Comparison of ENCODE assay signal across 9 cellular contexts in the genomic region with DNA sequence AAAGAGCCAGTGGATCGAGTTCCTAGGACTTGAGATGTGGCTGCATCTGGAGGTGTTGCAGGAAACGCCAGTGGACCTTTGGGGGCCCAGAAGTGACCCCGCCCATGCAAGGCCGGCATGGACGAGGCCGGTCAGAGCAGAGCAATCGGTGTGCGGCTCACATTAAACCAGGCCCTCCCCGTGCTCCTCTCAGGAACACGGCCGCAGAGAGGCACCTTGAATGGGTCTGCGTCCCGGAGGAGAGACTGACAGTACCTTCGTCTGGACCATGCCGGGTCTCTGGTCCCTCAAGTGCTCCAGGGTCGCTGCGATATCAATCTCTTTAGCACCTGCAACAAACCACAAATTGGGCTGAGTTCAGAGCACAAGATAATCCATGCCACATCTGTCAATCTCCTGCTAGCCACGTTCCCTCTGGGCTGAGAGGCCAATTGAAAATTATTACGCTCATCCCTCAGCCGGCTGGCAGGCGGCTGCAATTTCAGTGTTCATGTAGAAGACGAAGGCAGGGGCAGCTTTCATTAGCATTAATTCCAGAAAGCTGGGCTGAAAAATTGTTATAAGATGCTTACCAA.
"Had no signal": no experiment of that assay in that cellular context is flagged by ENCODE, and none has a peak within 500 bp of the region (broad histone marks: within the 10 kb centered on the region; RNA-seq: fewer than 3 reads in every experiment).

No MANE protein-coding gene starts in this region.

- H3K27ac Mint-ChIP-seq: activated CD4-positive, alpha-beta T cell treated with anti-CD3 and anti-CD28 coated beads, Interleukin-2, amount 10 ng/mL, durations not matched to agents 7 days and 5 days; activated T-helper 1 cell treated with anti-CD3 and anti-CD28 coated beads, Interleukin-12 subunit alpha, Interleukin-12 subunit beta, Interleukin-2, Interleukin-4 antibody, amounts not matched to agents 30 ng/mL and 10 ng/mL and 1 ng/mL, durations not matched to agents 14 hours and 24 hours and 36 hours; stimulated activated effector memory CD8-positive, alpha-beta T cell treated with anti-CD3 and anti-CD28 coated beads, Interleukin-12 subunit alpha, Interleukin-12 subunit beta, amount 100 ng/mL, for 72 hours; T-helper 2 cell treated with Interferon-gamma antibody and Interleukin-4, amounts not matched to agents 5 μg/mL and 100 μg/mL, for 36 hours had no signal

- H3K9me3 Mint-ChIP-seq: neural crest cell; T-helper 2 cell treated with Interferon-gamma antibody and Interleukin-4, amounts not matched to agents 5 μg/mL and 100 μg/mL, for 36 hours had no signal

- H3K4me3 Mint-ChIP-seq: activated CD4-positive, alpha-beta T cell treated with anti-CD3 and anti-CD28 coated beads, Interleukin-2, amount 10 ng/mL, durations not matched to agents 7 days and 5 days; activated T-helper 1 cell treated with anti-CD3 and anti-CD28 coated beads, Interleukin-12 subunit alpha, Interleukin-12 subunit beta, Interleukin-2, Interleukin-4 antibody, amounts not matched to agents 30 ng/mL and 10 ng/mL and 1 ng/mL, durations not matched to agents 14 hours and 24 hours and 36 hours; neural crest cell; stimulated activated effector memory CD8-positive, alpha-beta T cell treated with anti-CD3 and anti-CD28 coated beads, Interleukin-12 subunit alpha, Interleukin-12 subunit beta, amount 100 ng/mL, for 72 hours; T-helper 2 cell treated with Interferon-gamma antibody and Interleukin-4, amounts not matched to agents 5 μg/mL and 100 μg/mL, for 36 hours had no signal

- H3K4me3 ChIP-seq: hepatocyte had no signal

- DNase-seq: activated CD4-positive, alpha-beta T cell treated with anti-CD3 and anti-CD28 coated beads, Interleukin-2, amount 10 ng/mL, durations not matched to agents 7 days and 5 days; activated CD4-positive, CD25-positive, alpha-beta regulatory T cell; activated naive CD4-positive, alpha-beta T cell treated with Interleukin-2 at 50 U/mL for 16 hours had no signal

- ATAC-seq: esophagus mucosa; stimulated activated effector memory CD8-positive, alpha-beta T cell treated with anti-CD3 and anti-CD28 coated beads, Interleukin-12 subunit alpha, Interleukin-12 subunit beta, amount 100 ng/mL, for 72 hours had no signal

- H3K4me1 Mint-ChIP-seq: activated CD4-positive, alpha-beta T cell treated with anti-CD3 and anti-CD28 coated beads, Interleukin-2, amount 10 ng/mL, durations not matched to agents 7 days and 5 days had no signal

- H3K27me3 Mint-ChIP-seq: activated CD4-positive, alpha-beta T cell treated with anti-CD3 and anti-CD28 coated beads, Interleukin-2, amount 10 ng/mL, durations not matched to agents 7 days and 5 days had no signal
